8 cellular contexts compared by ENCODE assay signal in genomic region chr2:71068218-71069035, GRCh38.
DNase-seq lines count a peak whose midpoint lies in the region; ATAC-seq and TF ChIP-seq lines count a peak whose summit lies in the region.

Gene NAGK, plus strand, starts transcription at chr2:71068648. Its CDS starts 36 bp downstream, at chr2:71068684.

- H3K27me3 Mint-ChIP-seq in central memory CD8-positive, alpha-beta T cell, result no peaks in the 10 kb centered on the region

- peak; percentile 98 for TF ChIP-seq POLR2A in GM19099 (IDR thresholded peaks at IDR 0.05; ENCODE audit: extremely low read depth, insufficient read length, low read depth)

- ATAC-seq in HG03378 (IDR thresholded peaks at IDR 0.05; ENCODE audit: unreplicated experiment), result peak; percentile 42
- peak; percentile 87 to 88 for ATAC-seq in activated CD4-positive, CD25-positive, alpha-beta regulatory T cell treated with anti-CD3 and anti-CD28 coated beads, Interleukin-2, amount 50 U/mL, for 24 hours
- ATAC-seq in central memory CD8-positive, alpha-beta T cell (replicated peaks; ENCODE audit: extremely low read depth, poor library complexity, severe bottlenecking), result peak; percentile 88

- H3K4me3 Mint-ChIP-seq in central memory CD8-positive, alpha-beta T cell, result peak within 1 kb of the TSS; percentile 91

- peaks cover 25% of the 10 kb centered on the region for H3K36me3 Mint-ChIP-seq in central memory CD8-positive, alpha-beta T cell (ENCODE audit: insufficient read depth)

- H3K27ac Mint-ChIP-seq in central memory CD8-positive, alpha-beta T cell (ENCODE audit: low read depth), result peak within 1 kb of the TSS; percentile 99

- H3K9me3 Mint-ChIP-seq in central memory CD8-positive, alpha-beta T cell, result no peaks in the 10 kb centered on the region

- peaks cover 56% of the 10 kb centered on the region for H3K4me1 Mint-ChIP-seq in central memory CD8-positive, alpha-beta T cell

- DNase-seq in AG20443 (ENCODE audit: low spot score) (peak; percentile 100), NCI-H446 treated with DMSO at 0.1 percent for 48 hours (lab: John Stamatoyannopoulos, UW) (peak; percentile 86), islet precursor cell (peak; percentile 98)
- DNase-seq in central memory CD8-positive, alpha-beta T cell (ENCODE audit: low spot score in 2 of 2), result peak; percentile 97
- DNase-seq in stimulated activated CD4-positive, alpha-beta T cell treated with anti-CD3 and anti-CD28 coated beads, Interleukin-12 subunit alpha, Interleukin-12 subunit beta, amount 100 ng/mL, for 4 hours, result peak; percentile 95

Comparison
In these comparisons a context has a peak if more than half of its experiments do, and no peak if none do; other contexts are left out.
1. Peak in every context shown above with its lines: DNase-seq and ATAC-seq.